ENCODE assay signal across 9 cellular contexts in the genomic region with DNA sequence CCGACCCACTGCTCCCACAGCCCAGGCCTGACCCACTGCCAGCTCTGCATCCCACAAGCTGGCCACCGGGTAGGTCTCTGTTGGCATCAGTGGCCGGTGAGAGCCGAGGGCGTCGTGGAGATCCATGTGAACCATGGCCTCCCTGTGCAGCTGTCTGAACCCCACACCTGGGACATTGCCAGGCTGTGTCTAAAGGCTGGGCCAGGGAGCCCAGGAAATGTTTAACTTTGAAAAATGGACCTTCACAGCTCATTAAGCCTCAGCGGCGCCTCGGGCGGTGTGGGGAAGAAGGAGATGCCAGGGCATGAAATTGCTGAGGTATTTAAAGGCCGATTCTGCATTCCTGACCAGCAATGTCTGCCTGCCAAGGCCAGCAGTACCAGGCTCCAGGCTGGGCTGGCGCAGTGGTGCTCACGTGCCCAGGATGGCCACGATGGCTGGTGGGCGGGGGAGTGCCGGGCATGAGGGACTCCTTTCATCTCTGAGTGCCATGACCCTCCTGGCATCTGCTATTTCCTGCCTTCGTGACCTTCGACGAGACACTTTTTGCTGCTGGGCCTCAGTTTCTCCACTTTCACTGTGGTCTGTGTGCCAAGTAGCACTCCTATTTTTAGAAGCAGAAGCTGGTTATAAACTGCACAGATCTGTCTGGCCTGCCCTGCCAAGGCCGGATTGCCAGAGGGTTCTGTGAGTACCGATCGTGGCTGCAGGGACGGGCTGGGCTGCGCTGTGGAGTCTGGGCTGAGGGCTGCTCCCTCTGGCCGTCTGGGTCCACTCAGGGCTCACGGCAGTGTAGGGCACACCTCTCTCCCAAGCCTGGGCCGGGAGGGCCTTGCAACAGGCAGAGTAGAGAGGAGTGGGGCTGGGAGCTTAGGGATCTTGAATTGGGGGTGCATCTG. TPM values are rescaled to one million over a fixed set of nuclear protein-coding genes. Genes with fewer than 3 reads are reported as not detected.
A peak's percentile ranks its signal among the peaks of the same experiment; 100 is the strongest.
DNase-seq lines count a peak whose midpoint lies in the region; ATAC-seq, FAIRE-seq and TF ChIP-seq lines count a peak whose summit lies in the region.
"Had no signal": no experiment of that assay in that cellular context is flagged by ENCODE, and none has a peak within 500 bp of the region (broad histone marks: within the 10 kb centered on the region; RNA-seq: fewer than 3 reads in every experiment).

No MANE protein-coding gene starts in this region.

- H4K20me1 ChIP-seq in osteoblast (ENCODE audit: insufficient read depth, low read length): no peaks in the 10 kb centered on the region

- intact Hi-C loops in Right ventricle myocardium inferior (cut with DNase I): loop anchor here (1.0 kb wide), 1 partner anchor 33 kb away; no protein-coding TSS in a partner anchor

- no peak for TF ChIP-seq POLR2A in H54 (IDR thresholded peaks at IDR 0.05; ENCODE audit: low read depth, low read length)

- H3K4me1 ChIP-seq in osteoblast (ENCODE audit: insufficient read depth, low read length): no peaks in the 10 kb centered on the region

- H3K9me3 ChIP-seq in WERI-Rb-1 (ENCODE audit: severe bottlenecking) (no peaks in the 10 kb centered on the region), osteoblast (ENCODE audit: low read depth, low read length) (no peaks in the 10 kb centered on the region)

- peaks cover 47% of the 10 kb centered on the region for H3K36me3 ChIP-seq in WERI-Rb-1
- no peaks in the 10 kb centered on the region for H3K36me3 ChIP-seq in osteoblast (ENCODE audit: insufficient read depth, low read length)

- H3K4me2 ChIP-seq in osteoblast (ENCODE audit: insufficient read depth, low read length): no peak overlapping the region

- FAIRE-seq in H54 (lab: Jason Lieb, UNC): no peak

- H2AFZ ChIP-seq in osteoblast (ENCODE audit: low read length): no peak overlapping the region

- ATAC-seq in Right ventricle myocardium inferior: peak; percentile 87

- DNase-seq in Daoy (ENCODE audit: low read depth) (peak; percentile 71), WERI-Rb-1 (peak; percentile 3), Right ventricle myocardium inferior (ENCODE audit: missing footprints) (no peak), pons (ENCODE audit: low spot score) (peak; percentile 50), NAMALWA (ENCODE audit: low spot score) (no peak), osteoblast (ENCODE audit: insufficient read length, low spot score, missing footprints) (no peak), H54 (ENCODE audit: insufficient read length, low spot score) (no peak)
- DNase-seq in activated T-cell treated with anti-CD3 and anti-CD28 coated beads, Interleukin-2, amount 50 U/mL, for 1 hour: no peak
- DNase-seq: NCI-H1417 treated with DMSO at 0.1 percent for 48 hours had no signal

- H3K79me2 ChIP-seq in osteoblast (ENCODE audit: insufficient read depth, low read length): peaks cover 6% of the 10 kb centered on the region

- no peak overlapping the region for H3K27ac ChIP-seq in WERI-Rb-1
- H3K27ac ChIP-seq in osteoblast (ENCODE audit: low read depth, low read length): no peak overlapping the region

- no peak for TF ChIP-seq CTCF in WERI-Rb-1 (IDR thresholded peaks at IDR 0.05; ENCODE audit: low read depth, low read length)
- TF ChIP-seq CTCF in osteoblast (IDR thresholded peaks at IDR 0.05; ENCODE audit: extremely low read depth, low read depth, low read length): no peak

- H3K4me3 ChIP-seq in WERI-Rb-1 (ENCODE audit: low read depth, low read length): no peak overlapping the region
- H3K4me3 ChIP-seq in osteoblast (ENCODE audit: insufficient read depth, low read length): no peak overlapping the region

- H3K27me3 ChIP-seq in WERI-Rb-1 (ENCODE audit: insufficient read depth, low read depth, severe bottlenecking) (no peaks in the 10 kb centered on the region), osteoblast (ENCODE audit: insufficient read depth, low read length) (no peaks in the 10 kb centered on the region)

RNA-seq across cellular contexts. Expression of a gene that starts 21.8 kb away (rescaled TPM):
- 0.15 and 1.1 TPM in 2 replicates for total RNA-seq in Daoy (2014; rRNA removed; shearing (Covaris generic))
- total RNA-seq in Right ventricle myocardium inferior (10.7 TPM), osteoblast (12.7 and 14.1 TPM in 2 replicates)

Comparison
In these comparisons a context has a peak if more than half of its experiments do, and no peak if none do; other contexts are left out.
1. DNase-seq: peak in Daoy (single experiment), WERI-Rb-1 (single experiment) and pons (single experiment); none in Right ventricle myocardium inferior (single experiment), activated T-cell treated with anti-CD3 and anti-CD28 coated beads, Interleukin-2, amount 50 U/mL, for 1 hour (single experiment), NAMALWA (single experiment), osteoblast (single experiment) and H54 (single experiment).